ENCODE assay signal across 7 cellular contexts in genomic region chr2:187296869-187297268, GRCh38.
"Had no signal": no experiment of that assay in that cellular context is flagged by ENCODE, and none has a peak within 500 bp of the region (broad histone marks: within the 10 kb centered on the region; RNA-seq: fewer than 3 reads in every experiment).

No MANE protein-coding gene starts in this region.

- DNase-seq: GM23248, GOT3, H7, HFFc6 had no signal

- H3K4me3 Mint-ChIP-seq: HFFc6, IgD-negative memory B cell had no signal

- H3K36me3 Mint-ChIP-seq: IgD-negative memory B cell had no signal

- ATAC-seq: HCT116, HepG2 had no signal

- H3K27me3 Mint-ChIP-seq: IgD-negative memory B cell had no signal

- H3K27ac Mint-ChIP-seq: HFFc6, IgD-negative memory B cell had no signal

- H3K9me3 Mint-ChIP-seq: HFFc6 had no signal

- H3K4me1 Mint-ChIP-seq: IgD-negative memory B cell had no signal
